ENCODE assay signal across 8 cellular contexts in the genomic region with DNA sequence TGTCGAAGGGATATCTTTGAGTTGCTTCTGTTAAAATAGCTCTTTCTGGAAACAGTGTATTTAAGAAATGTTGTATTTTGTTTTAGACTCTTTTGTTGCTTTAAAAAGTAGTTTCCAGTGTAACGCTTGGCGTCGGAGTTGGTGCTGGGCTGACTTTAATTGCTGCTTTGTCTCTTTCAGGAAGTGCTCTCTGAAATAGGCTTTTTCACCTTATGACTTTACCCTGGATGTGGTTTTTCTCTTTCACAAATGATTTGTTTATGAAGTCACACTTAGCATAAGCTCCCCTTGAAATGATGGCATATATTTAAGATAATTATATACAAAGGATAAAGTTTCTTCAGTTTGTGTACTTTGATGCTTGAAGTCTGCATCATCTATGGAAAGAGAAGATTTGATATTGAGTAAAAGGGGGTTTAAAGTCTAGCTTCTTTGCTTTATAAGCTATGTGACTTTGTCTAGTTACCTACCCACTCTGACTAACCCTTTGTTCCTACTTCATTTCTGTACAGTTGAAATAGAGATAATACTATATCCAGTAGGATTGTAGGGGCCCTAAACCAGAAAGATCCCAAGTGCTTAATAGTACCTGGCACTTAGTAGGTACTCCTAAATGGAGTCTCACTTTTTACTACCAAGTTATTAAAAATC. TPM values are rescaled to one million over a fixed set of nuclear protein-coding genes. Genes with fewer than 3 reads are reported as not detected.
DNase-seq lines count a peak whose midpoint lies in the region; ATAC-seq and TF ChIP-seq lines count a peak whose summit lies in the region.

A gene with protein sequence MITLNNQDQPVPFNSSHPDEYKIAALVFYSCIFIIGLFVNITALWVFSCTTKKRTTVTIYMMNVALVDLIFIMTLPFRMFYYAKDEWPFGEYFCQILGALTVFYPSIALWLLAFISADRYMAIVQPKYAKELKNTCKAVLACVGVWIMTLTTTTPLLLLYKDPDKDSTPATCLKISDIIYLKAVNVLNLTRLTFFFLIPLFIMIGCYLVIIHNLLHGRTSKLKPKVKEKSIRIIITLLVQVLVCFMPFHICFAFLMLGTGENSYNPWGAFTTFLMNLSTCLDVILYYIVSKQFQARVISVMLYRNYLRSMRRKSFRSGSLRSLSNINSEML (minus strand): TSS at position 170 of the 651 bp plus-strand sequence. CDS start 2,507 bp downstream, outside the sequence.

- no peak within 1 kb of the TSS for H2AK5ac ChIP-seq in H9 (ENCODE audit: insufficient read length, low read length)

- no peak within 1 kb of the TSS for H4K8ac ChIP-seq in H9 (replicated peaks; ENCODE audit: insufficient read length, low read depth, low read length)

- H3K27ac ChIP-seq in skin epidermis (peak within 1 kb of the TSS in 11 of 21 experiments; percentile 28 to 67 (median 36)), coronary artery (no peak within 1 kb of the TSS), H9 (ENCODE audit: insufficient read length, low read depth, low read length) (no peak within 1 kb of the TSS)

- H2BK15ac ChIP-seq in H9 (ENCODE audit: low read depth, low read length) = no peak within 1 kb of the TSS

- no peak within 1 kb of the TSS for H4K5ac ChIP-seq in H9 (ENCODE audit: insufficient read length, low read depth, low read length)

- H3K9me3 Mint-ChIP-seq in activated T-cell treated with anti-CD3 and anti-CD28 coated beads, Interleukin-2, amount 50 U/mL, for 4 hours = peaks cover 7% of the 10 kb centered on the region
- H3K9me3 Mint-ChIP-seq in T-helper 1 cell treated with Interleukin-12 subunit alpha and Interleukin-12 subunit beta and Interleukin-4 antibody, amounts not matched to agents 30 μg/mL and 1 μg/mL, for 36 hours = no peaks in the 10 kb centered on the region
- H3K9me3 Mint-ChIP-seq in H9 = no peaks in the 10 kb centered on the region

- H2BK12ac ChIP-seq in H9 (ENCODE audit: insufficient read length, low read depth, low read length) = no peak within 1 kb of the TSS

- H2BK5ac ChIP-seq in H9 (ENCODE audit: insufficient read length, low read length) = no peak within 1 kb of the TSS

- no peaks in the 10 kb centered on the region for H3K79me2 ChIP-seq in H9 (ENCODE audit: insufficient read depth, low read length)

- no CpG with 5 or more reads among the region's 4 CpGs for WGBS in H9 (ENCODE audit: extremely low coverage, insufficient read length, low lambda C conversion rate)

- TF ChIP-seq CTCF in coronary artery (IDR thresholded peaks at IDR 0.05) (no peak), H9 (conservative IDR thresholded peaks at IDR 0.05) (no peak)

- H3K23me2 ChIP-seq in H9 (ENCODE audit: insufficient read length, low read depth, low read length, poor library complexity, severe bottlenecking) = no peaks in the 10 kb centered on the region

- H3K27me3 Mint-ChIP-seq in activated T-cell treated with anti-CD3 and anti-CD28 coated beads, Interleukin-2, amount 50 U/mL, for 4 hours (ENCODE audit: low read depth) = no peaks in the 10 kb centered on the region
- H3K27me3 Mint-ChIP-seq in T-helper 1 cell treated with Interleukin-12 subunit alpha and Interleukin-12 subunit beta and Interleukin-4 antibody, amounts not matched to agents 30 μg/mL and 1 μg/mL, for 36 hours (ENCODE audit: low read depth) = no peaks in the 10 kb centered on the region
- no peaks in the 10 kb centered on the region; the same call in 1 of the 2 replicates for H3K27me3 Mint-ChIP-seq in H9 (ENCODE audit: low read depth)

- no peak within 1 kb of the TSS for H3K14ac ChIP-seq in H9 (ENCODE audit: insufficient read depth, low read length)

- H3K9me3 ChIP-seq in H9 (ENCODE audit: control insufficient read depth, low read depth, low read length) = no peaks in the 10 kb centered on the region

- no peaks in the 10 kb centered on the region for H3K4me1 ChIP-seq in H9 (ENCODE audit: insufficient read depth, low read length)

- no peak within 1 kb of the TSS for H3K9ac ChIP-seq in H9 (ENCODE audit: extremely low read depth, insufficient read length, low read length)

- H3K56ac ChIP-seq in H9 (ENCODE audit: insufficient read length, low read depth, low read length) = no peak within 1 kb of the TSS

- H3K4me2 ChIP-seq in H9 (ENCODE audit: insufficient read depth, insufficient read length, low read length) = no peak within 1 kb of the TSS

- peak; percentile 20 for DNase-seq in activated T-cell treated with anti-CD3 and anti-CD28 coated beads, Interleukin-2, amount 50 U/mL, for 4 hours
- no peak for DNase-seq in activated T-cell treated with anti-CD3 and anti-CD28 coated beads, Interleukin-2, amount 50 U/mL, for 1 hour
- DNase-seq in NCI-H345 (lab: John Stamatoyannopoulos, UW) (no peak), coronary artery (ENCODE audit: low spot score) (no peak), H9 (no peak)

- H4K20me1 ChIP-seq in H9 (ENCODE audit: control insufficient read depth, insufficient read depth, insufficient read length) = peaks cover 2% of the 10 kb centered on the region

- H3K36me3 Mint-ChIP-seq in activated T-cell treated with anti-CD3 and anti-CD28 coated beads, Interleukin-2, amount 50 U/mL, for 4 hours (ENCODE audit: insufficient read depth) = peaks cover 22% of the 10 kb centered on the region
- peaks cover 40% of the 10 kb centered on the region for H3K36me3 Mint-ChIP-seq in T-helper 1 cell treated with Interleukin-12 subunit alpha and Interleukin-12 subunit beta and Interleukin-4 antibody, amounts not matched to agents 30 μg/mL and 1 μg/mL, for 36 hours (ENCODE audit: low read depth)
- H3K36me3 Mint-ChIP-seq in H9 (ENCODE audit: insufficient read depth in 1 of 3, low read depth in 3 of 3) = peaks cover 2 to 12% (median 7%) of the 10 kb centered on the region in 3 experiments; a peak in 5 of 7 replicates

- H2BK20ac ChIP-seq in H9 (ENCODE audit: low read depth, low read length, poor library complexity, severe bottlenecking) = no peak within 1 kb of the TSS

- no peaks in the 10 kb centered on the region for H3K27me3 ChIP-seq in H9 (ENCODE audit: insufficient read depth, low read length)

- H2AFZ ChIP-seq in H9 (ENCODE audit: low read length) = no peak within 1 kb of the TSS

- no peaks in the 10 kb centered on the region for H3K79me1 ChIP-seq in H9 (ENCODE audit: insufficient read depth, low read depth, low read length, poor library complexity, severe bottlenecking)

- peak within 1 kb of the TSS; percentile 82 for H3K4me3 Mint-ChIP-seq in activated T-cell treated with anti-CD3 and anti-CD28 coated beads, Interleukin-2, amount 50 U/mL, for 4 hours
- H3K4me3 Mint-ChIP-seq in T-helper 1 cell treated with Interleukin-12 subunit alpha and Interleukin-12 subunit beta and Interleukin-4 antibody, amounts not matched to agents 30 μg/mL and 1 μg/mL, for 36 hours = peak within 1 kb of the TSS; percentile 87
- H3K4me3 Mint-ChIP-seq in H9 = no peak within 1 kb of the TSS

- H3K18ac ChIP-seq in H9 (ENCODE audit: insufficient read length, low read depth, low read length) = no peak within 1 kb of the TSS

- peak; percentile 91 to 93 for ATAC-seq in activated T-cell treated with anti-CD3 and anti-CD28 coated beads, Interleukin-2, amount 50 U/mL, for 4 hours
- peak; percentile 76 for ATAC-seq in HG03039 (IDR thresholded peaks at IDR 0.05; ENCODE audit: unreplicated experiment)

- H3K4me3 ChIP-seq in skin epidermis = peak within 1 kb of the TSS in 3 of 7 experiments; percentile 0 to 23 (median 3)
- H3K4me3 ChIP-seq in coronary artery = no peak within 1 kb of the TSS

- H3K4me1 Mint-ChIP-seq in activated T-cell treated with anti-CD3 and anti-CD28 coated beads, Interleukin-2, amount 50 U/mL, for 4 hours (ENCODE audit: low read depth) = peaks cover 78% of the 10 kb centered on the region
- H3K4me1 Mint-ChIP-seq in T-helper 1 cell treated with Interleukin-12 subunit alpha and Interleukin-12 subunit beta and Interleukin-4 antibody, amounts not matched to agents 30 μg/mL and 1 μg/mL, for 36 hours (ENCODE audit: low read depth) = peaks cover 47% of the 10 kb centered on the region
- 0 out of 4 replicates have a peak, but pooled peaks cover 0 to 4% of the 10 kb centered on the region in 2 experiments for H3K4me1 Mint-ChIP-seq in H9

- peak within 1 kb of the TSS; percentile 91 for H3K27ac Mint-ChIP-seq in T-helper 1 cell treated with Interleukin-12 subunit alpha and Interleukin-12 subunit beta and Interleukin-4 antibody, amounts not matched to agents 30 μg/mL and 1 μg/mL, for 36 hours
- no peak within 1 kb of the TSS for H3K27ac Mint-ChIP-seq in H9

- H3K23ac ChIP-seq in H9 (ENCODE audit: insufficient read length, low read depth, low read length) = no peak within 1 kb of the TSS

- no peak within 1 kb of the TSS for H4K91ac ChIP-seq in H9 (ENCODE audit: insufficient read length, low read depth, low read length)

- H3T11ph ChIP-seq in H9 (ENCODE audit: low read length) = no peak within 1 kb of the TSS

- no peak within 1 kb of the TSS for H3K4ac ChIP-seq in H9 (ENCODE audit: low read depth, low read length)

- H2BK120ac ChIP-seq in H9 (ENCODE audit: low read depth, low read length, poor library complexity, severe bottlenecking) = no peak within 1 kb of the TSS

RNA-seq across cellular contexts. Expression of the gene that starts here (rescaled TPM):
- total RNA-seq in activated T-cell treated with anti-CD3 and anti-CD28 coated beads, Interleukin-2, amount 50 U/mL, for 4 hours = 1 to 10 TPM; 3.3 to 4.0 (median 3.9) TPM
- total RNA-seq in H9 (2021) = not detected in 2 replicates

Comparison
In these comparisons a context has a peak if more than half of its experiments do, and no peak if none do; other contexts are left out.
1. H3K4me3 Mint-ChIP-seq: peak in activated T-cell treated with anti-CD3 and anti-CD28 coated beads, Interleukin-2, amount 50 U/mL, for 4 hours (single experiment) and T-helper 1 cell treated with Interleukin-12 subunit alpha and Interleukin-12 subunit beta and Interleukin-4 antibody, amounts not matched to agents 30 μg/mL and 1 μg/mL, for 36 hours (single experiment); none in H9 (0 of 2).
2. H3K27ac ChIP-seq: peak in skin epidermis (11 of 21); none in coronary artery (0 of 2) and H9 (single experiment).